8 cellular contexts compared by ENCODE assay signal in genomic region chr2:235746257-235746934, GRCh38.
A peak's percentile ranks its signal among the peaks of the same experiment; 100 is the strongest.
DNase-seq lines count a peak whose midpoint lies in the region; ATAC-seq, FAIRE-seq and TF ChIP-seq lines count a peak whose summit lies in the region.

No MANE protein-coding gene starts in this region.

- no CpG with 5 or more reads among the region's 12 CpGs for WGBS in mesendoderm (ENCODE audit: extremely low coverage, insufficient coverage, low lambda C conversion rate)

- no peak overlapping the region for H2BK120ac ChIP-seq in mesendoderm (ENCODE audit: low read depth, low read length)

- H3K4me3 ChIP-seq in mesendoderm (ENCODE audit: low read length): no peak overlapping the region

- no peak overlapping the region for H3K9ac ChIP-seq in mesendoderm (ENCODE audit: low read length)

- no peaks in the 10 kb centered on the region for H3K9me3 Mint-ChIP-seq in WTC11
- H3K9me3 Mint-ChIP-seq in stimulated activated naive CD8-positive, alpha-beta T cell treated with anti-CD3 and anti-CD28 coated beads, Interleukin-15, amount 100 ng/mL, for 72 hours: no peaks in the 10 kb centered on the region

- H3K79me2 ChIP-seq in mesendoderm (ENCODE audit: control insufficient read depth, insufficient read depth, low read length): no peaks in the 10 kb centered on the region

- H3K4me1 ChIP-seq in mesendoderm (ENCODE audit: control insufficient read depth, low read depth, low read length): no peaks in the 10 kb centered on the region

- H3K56ac ChIP-seq in mesendoderm (ENCODE audit: low read length): no peak overlapping the region

- ATAC-seq in HG02588 (IDR thresholded peaks at IDR 0.05; ENCODE audit: unreplicated experiment) (peak; percentile 68), WTC11 (peak; percentile 89), HG03460 (IDR thresholded peaks at IDR 0.05; ENCODE audit: unreplicated experiment) (no peak)
- peak; percentile 74 for ATAC-seq in stimulated activated naive CD8-positive, alpha-beta T cell treated with anti-CD3 and anti-CD28 coated beads, Interleukin-15, amount 100 ng/mL, for 72 hours

- H3K27me3 Mint-ChIP-seq in WTC11 (ENCODE audit: low read depth): no peaks in the 10 kb centered on the region
- H3K27me3 Mint-ChIP-seq in stimulated activated naive CD8-positive, alpha-beta T cell treated with anti-CD3 and anti-CD28 coated beads, Interleukin-15, amount 100 ng/mL, for 72 hours: peaks cover 45% of the 10 kb centered on the region

- H3K36me3 Mint-ChIP-seq in WTC11: peaks cover 33% of the 10 kb centered on the region

- H3K27me3 ChIP-seq in mesendoderm (ENCODE audit: insufficient read depth, low read length, poor library complexity): no peaks in the 10 kb centered on the region

- no peak overlapping the region for H3K4me2 ChIP-seq in mesendoderm (ENCODE audit: low read length)

- POLR2A ChIA-PET in WTC11 (lab: Charles Lee): interaction anchor here (0.5 to 0.9 kb wide), 5 partner anchors 9 to 613 kb away, joined by 3 to 4 read pairs (median 4); no protein-coding TSS in a partner anchor

- H3K36me3 ChIP-seq in mesendoderm (ENCODE audit: control insufficient read depth, insufficient read depth, low read length): no peaks in the 10 kb centered on the region

- no peak overlapping the region for H3K23ac ChIP-seq in mesendoderm (ENCODE audit: low read length)

- no peak overlapping the region for H4K8ac ChIP-seq in mesendoderm (ENCODE audit: low read depth, low read length)

- no peak overlapping the region for H3K4ac ChIP-seq in mesendoderm (ENCODE audit: low read depth, low read length)

- no peaks in the 10 kb centered on the region for H3K79me1 ChIP-seq in mesendoderm (ENCODE audit: low read length)

- H3K18ac ChIP-seq in mesendoderm (ENCODE audit: low read length): no peak overlapping the region

- peaks cover 27% of the 10 kb centered on the region for H3K4me1 Mint-ChIP-seq in WTC11
- H3K4me1 Mint-ChIP-seq in stimulated activated naive CD8-positive, alpha-beta T cell treated with anti-CD3 and anti-CD28 coated beads, Interleukin-15, amount 100 ng/mL, for 72 hours: no peaks in the 10 kb centered on the region

- no peak overlapping the region; the same call in 1 of the 2 replicates for H3K27ac Mint-ChIP-seq in WTC11
- H3K27ac Mint-ChIP-seq in stimulated activated naive CD8-positive, alpha-beta T cell treated with anti-CD3 and anti-CD28 coated beads, Interleukin-15, amount 100 ng/mL, for 72 hours: no peak overlapping the region

- no peak overlapping the region for H3K27ac ChIP-seq in mesendoderm (ENCODE audit: low read depth, low read length)

- peak; percentile 80 for DNase-seq in EL
- DNase-seq in NCI-H2196 treated with DMSO at 0.1 percent for 48 hours (lab: John Stamatoyannopoulos, UW; ENCODE audit: unreplicated experiment): peak; percentile 59
- peak; percentile 72 for DNase-seq in WTC11 (ENCODE audit: low spot score)
- DNase-seq in mesendoderm: peak; percentile 90
- peak; percentile 19 to 42 for DNase-seq in stimulated activated naive CD8-positive, alpha-beta T cell treated with anti-CD3 and anti-CD28 coated beads, Interleukin-15, amount 100 ng/mL, for 72 hours

- FAIRE-seq in endometrium (lab: Jason Lieb, UNC): peak; percentile 89

- H2AK5ac ChIP-seq in mesendoderm (ENCODE audit: low read length): no peak overlapping the region

- no peak overlapping the region for H2BK5ac ChIP-seq in mesendoderm (ENCODE audit: low read length)

- peak; percentile 67 for TF ChIP-seq CTCF in WTC11 (IDR thresholded peaks at IDR 0.05)

- H4K5ac ChIP-seq in mesendoderm (ENCODE audit: low read length): no peak overlapping the region

- H2BK15ac ChIP-seq in mesendoderm (replicated peaks; ENCODE audit: low read depth): no peak overlapping the region

- CTCF ChIA-PET in WTC11 (lab: Charles Lee): interaction anchor here (0.5 to 6.4 kb wide), 84 partner anchors 9 to 1201 kb away, joined by 3 to 129 read pairs (median 4); no protein-coding TSS in a partner anchor

- no peak overlapping the region for H3K4me3 Mint-ChIP-seq in WTC11
- H3K4me3 Mint-ChIP-seq in stimulated activated naive CD8-positive, alpha-beta T cell treated with anti-CD3 and anti-CD28 coated beads, Interleukin-15, amount 100 ng/mL, for 72 hours: no peak overlapping the region

TF ChIP-seq in WTC11, 78 proteins besides CTCF, POLR2A, EP300 and RAD21 (continues in another document):
- TF ChIP-seq ERG (CRISPR knock-in tag; IDR thresholded peaks at IDR 0.05) (no peak), GTF2I (CRISPR knock-in tag; conservative IDR thresholded peaks at IDR 0.05) (no peak), ZNF532 (CRISPR knock-in tag; IDR thresholded peaks at IDR 0.05; ENCODE audit: borderline replicate concordance) (no peak), CREM (CRISPR knock-in tag; IDR thresholded peaks at IDR 0.05) (no peak), ZNF121 (CRISPR knock-in tag; IDR thresholded peaks at IDR 0.05) (no peak), MYBL2 (CRISPR knock-in tag; IDR thresholded peaks at IDR 0.05) (no peak), MAX (CRISPR knock-in tag; IDR thresholded peaks at IDR 0.05) (no peak)
- TF ChIP-seq, protein P1, sequence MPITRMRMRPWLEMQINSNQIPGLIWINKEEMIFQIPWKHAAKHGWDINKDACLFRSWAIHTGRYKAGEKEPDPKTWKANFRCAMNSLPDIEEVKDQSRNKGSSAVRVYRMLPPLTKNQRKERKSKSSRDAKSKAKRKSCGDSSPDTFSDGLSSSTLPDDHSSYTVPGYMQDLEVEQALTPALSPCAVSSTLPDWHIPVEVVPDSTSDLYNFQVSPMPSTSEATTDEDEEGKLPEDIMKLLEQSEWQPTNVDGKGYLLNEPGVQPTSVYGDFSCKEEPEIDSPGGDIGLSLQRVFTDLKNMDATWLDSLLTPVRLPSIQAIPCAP (CRISPR knock-in tag; IDR thresholded peaks at IDR 0.05): no peak

Comparison
In these comparisons a context has a peak if more than half of its experiments do, and no peak if none do; other contexts are left out.
1. DNase-seq: peak in every context shown above with its lines; median percentile 90 in mesendoderm; 80 in EL; 72 in WTC11; 59 in NCI-H2196 treated with DMSO at 0.1 percent for 48 hours; 30 in stimulated activated naive CD8-positive, alpha-beta T cell treated with anti-CD3 and anti-CD28 coated beads, Interleukin-15, amount 100 ng/mL, for 72 hours.